In the genomic region with DNA sequence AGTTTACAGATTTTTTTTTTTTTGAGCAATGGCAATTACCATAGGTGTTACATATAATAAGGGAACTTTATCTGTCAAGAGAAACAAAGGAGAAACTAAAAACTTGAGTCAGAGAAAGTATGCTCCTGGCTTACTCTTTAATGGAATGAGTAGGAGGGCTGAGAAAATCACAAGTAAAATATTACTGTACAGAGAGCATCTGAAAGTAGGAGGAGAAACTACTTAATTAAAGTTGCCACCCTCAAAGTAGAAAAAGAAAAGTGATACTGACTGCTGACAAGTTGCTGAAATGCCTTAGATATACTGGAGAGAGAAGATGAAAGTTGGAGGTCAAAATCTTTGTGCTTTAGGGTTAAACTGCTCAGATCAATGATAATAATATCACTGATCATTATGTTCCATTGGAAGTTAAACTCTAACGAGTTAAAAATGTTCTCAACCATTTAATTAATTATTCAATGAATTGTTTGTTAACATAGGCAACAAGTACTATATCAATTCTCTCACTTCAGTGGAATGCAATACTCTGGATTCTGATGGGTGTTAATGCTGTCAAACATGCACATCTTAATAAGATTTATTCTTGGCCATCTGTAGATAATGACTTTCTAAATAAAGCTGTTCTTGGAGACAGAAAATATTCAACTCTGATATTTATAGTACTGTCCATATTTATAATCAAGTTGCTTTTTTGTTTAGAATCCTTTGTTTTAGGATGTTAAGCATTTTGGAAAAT, we compare ENCODE assay signal across 1 cellular context.
TF ChIP-seq lines count a peak whose summit lies in the region.

No MANE protein-coding gene starts in this region.

TF ChIP-seq in GM12878, 131 proteins besides CTCF, POLR2A, EP300 and RAD21 (continued from another document and continues in another):
- TF ChIP-seq, protein P1, sequence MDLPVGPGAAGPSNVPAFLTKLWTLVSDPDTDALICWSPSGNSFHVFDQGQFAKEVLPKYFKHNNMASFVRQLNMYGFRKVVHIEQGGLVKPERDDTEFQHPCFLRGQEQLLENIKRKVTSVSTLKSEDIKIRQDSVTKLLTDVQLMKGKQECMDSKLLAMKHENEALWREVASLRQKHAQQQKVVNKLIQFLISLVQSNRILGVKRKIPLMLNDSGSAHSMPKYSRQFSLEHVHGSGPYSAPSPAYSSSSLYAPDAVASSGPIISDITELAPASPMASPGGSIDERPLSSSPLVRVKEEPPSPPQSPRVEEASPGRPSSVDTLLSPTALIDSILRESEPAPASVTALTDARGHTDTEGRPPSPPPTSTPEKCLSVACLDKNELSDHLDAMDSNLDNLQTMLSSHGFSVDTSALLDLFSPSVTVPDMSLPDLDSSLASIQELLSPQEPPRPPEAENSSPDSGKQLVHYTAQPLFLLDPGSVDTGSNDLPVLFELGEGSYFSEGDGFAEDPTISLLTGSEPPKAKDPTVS (IDR thresholded peaks at IDR 0.05; ENCODE audit: low read depth, low read length), result no peak
- no peak for TF ChIP-seq CREB1 (IDR thresholded peaks at IDR 0.05; ENCODE audit: low read depth)
- TF ChIP-seq JUND (IDR thresholded peaks at IDR 0.05; ENCODE audit: low read depth, low read length), result peak; percentile 50; the same call in 1 of the 2 replicates
- TF ChIP-seq ESRRA (IDR thresholded peaks at IDR 0.05; ENCODE audit: low read length), result no peak
- peak; percentile 64; the same call in 1 of the 2 replicates for TF ChIP-seq CHD2 (IDR thresholded peaks at IDR 0.05; ENCODE audit: borderline replicate concordance, low read depth, low read length)
- TF ChIP-seq NR2C2 (IDR thresholded peaks at IDR 0.05; ENCODE audit: borderline replicate concordance, control insufficient read depth, insufficient read length, low read depth), result no peak
- TF ChIP-seq NRF1 (conservative IDR thresholded peaks at IDR 0.05; ENCODE audit: low read depth, low read length), result no peak
- TF ChIP-seq RUNX3 (IDR thresholded peaks at IDR 0.05; ENCODE audit: low read length), result no peak
- TF ChIP-seq NFXL1 (IDR thresholded peaks at IDR 0.05; ENCODE audit: borderline replicate concordance), result no peak
- no peak for TF ChIP-seq WRNIP1 (IDR thresholded peaks at IDR 0.05; ENCODE audit: borderline replicate concordance, low read depth, low read length)
- TF ChIP-seq, protein P2, sequence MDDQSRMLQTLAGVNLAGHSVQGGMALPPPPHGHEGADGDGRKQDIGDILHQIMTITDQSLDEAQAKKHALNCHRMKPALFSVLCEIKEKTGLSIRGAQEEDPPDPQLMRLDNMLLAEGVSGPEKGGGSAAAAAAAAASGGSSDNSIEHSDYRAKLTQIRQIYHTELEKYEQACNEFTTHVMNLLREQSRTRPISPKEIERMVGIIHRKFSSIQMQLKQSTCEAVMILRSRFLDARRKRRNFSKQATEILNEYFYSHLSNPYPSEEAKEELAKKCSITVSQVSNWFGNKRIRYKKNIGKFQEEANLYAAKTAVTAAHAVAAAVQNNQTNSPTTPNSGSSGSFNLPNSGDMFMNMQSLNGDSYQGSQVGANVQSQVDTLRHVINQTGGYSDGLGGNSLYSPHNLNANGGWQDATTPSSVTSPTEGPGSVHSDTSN (IDR thresholded peaks at IDR 0.05; ENCODE audit: insufficient replicate concordance, low read depth, low read length), result no peak
- peak; percentile 24; the same call in 1 of the 2 replicates for TF ChIP-seq CREM (IDR thresholded peaks at IDR 0.05; ENCODE audit: low read depth)
- no peak for TF ChIP-seq HDAC2 (IDR thresholded peaks at IDR 0.05)
- no peak for TF ChIP-seq KDM1A (IDR thresholded peaks at IDR 0.05; ENCODE audit: borderline replicate concordance)
- no peak for TF ChIP-seq SREBF1 (IDR thresholded peaks at IDR 0.05; ENCODE audit: low read length)
- TF ChIP-seq PAX8 (IDR thresholded peaks at IDR 0.05), result no peak
- TF ChIP-seq ZNF217 (IDR thresholded peaks at IDR 0.05), result no peak
- TF ChIP-seq TCF3 (IDR thresholded peaks at IDR 0.05; ENCODE audit: borderline replicate concordance, insufficient read depth, low read depth, low read length), result no peak
- no peak for TF ChIP-seq YBX1 (IDR thresholded peaks at IDR 0.05)
- TF ChIP-seq IKZF2 (IDR thresholded peaks at IDR 0.05), result peak; percentile 71 to 79; a peak in 3 of 4 replicates
- TF ChIP-seq FOXM1 (IDR thresholded peaks at IDR 0.05; ENCODE audit: low read depth, low read length), result peak; percentile 48; the same call in 1 of the 2 replicates
- TF ChIP-seq NFYA (IDR thresholded peaks at IDR 0.05; ENCODE audit: borderline replicate concordance, low read depth, low read length), result no peak
- TF ChIP-seq SP1 (IDR thresholded peaks at IDR 0.05; ENCODE audit: low read depth, low read length), result no peak
- TF ChIP-seq, protein P3, sequence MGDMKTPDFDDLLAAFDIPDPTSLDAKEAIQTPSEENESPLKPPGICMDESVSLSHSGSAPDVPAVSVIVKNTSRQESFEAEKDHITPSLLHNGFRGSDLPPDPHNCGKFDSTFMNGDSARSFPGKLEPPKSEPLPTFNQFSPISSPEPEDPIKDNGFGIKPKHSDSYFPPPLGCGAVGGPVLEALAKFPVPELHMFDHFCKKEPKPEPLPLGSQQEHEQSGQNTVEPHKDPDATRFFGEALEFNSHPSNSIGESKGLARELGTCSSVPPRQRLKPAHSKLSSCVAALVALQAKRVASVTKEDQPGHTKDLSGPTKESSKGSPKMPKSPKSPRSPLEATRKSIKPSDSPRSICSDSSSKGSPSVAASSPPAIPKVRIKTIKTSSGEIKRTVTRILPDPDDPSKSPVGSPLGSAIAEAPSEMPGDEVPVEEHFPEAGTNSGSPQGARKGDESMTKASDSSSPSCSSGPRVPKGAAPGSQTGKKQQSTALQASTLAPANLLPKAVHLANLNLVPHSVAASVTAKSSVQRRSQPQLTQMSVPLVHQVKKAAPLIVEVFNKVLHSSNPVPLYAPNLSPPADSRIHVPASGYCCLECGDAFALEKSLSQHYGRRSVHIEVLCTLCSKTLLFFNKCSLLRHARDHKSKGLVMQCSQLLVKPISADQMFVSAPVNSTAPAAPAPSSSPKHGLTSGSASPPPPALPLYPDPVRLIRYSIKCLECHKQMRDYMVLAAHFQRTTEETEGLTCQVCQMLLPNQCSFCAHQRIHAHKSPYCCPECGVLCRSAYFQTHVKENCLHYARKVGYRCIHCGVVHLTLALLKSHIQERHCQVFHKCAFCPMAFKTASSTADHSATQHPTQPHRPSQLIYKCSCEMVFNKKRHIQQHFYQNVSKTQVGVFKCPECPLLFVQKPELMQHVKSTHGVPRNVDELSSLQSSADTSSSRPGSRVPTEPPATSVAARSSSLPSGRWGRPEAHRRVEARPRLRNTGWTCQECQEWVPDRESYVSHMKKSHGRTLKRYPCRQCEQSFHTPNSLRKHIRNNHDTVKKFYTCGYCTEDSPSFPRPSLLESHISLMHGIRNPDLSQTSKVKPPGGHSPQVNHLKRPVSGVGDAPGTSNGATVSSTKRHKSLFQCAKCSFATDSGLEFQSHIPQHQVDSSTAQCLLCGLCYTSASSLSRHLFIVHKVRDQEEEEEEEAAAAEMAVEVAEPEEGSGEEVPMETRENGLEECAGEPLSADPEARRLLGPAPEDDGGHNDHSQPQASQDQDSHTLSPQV (IDR thresholded peaks at IDR 0.05), result no peak
- TF ChIP-seq HDGF (IDR thresholded peaks at IDR 0.05), result no peak
- TF ChIP-seq BACH1 (IDR thresholded peaks at IDR 0.05; ENCODE audit: borderline replicate concordance), result peak; percentile 62; the same call in 1 of the 2 replicates
- no peak for TF ChIP-seq LARP7 (IDR thresholded peaks at IDR 0.05)
- TF ChIP-seq KLF5 (IDR thresholded peaks at IDR 0.05; ENCODE audit: partially characterized antibody), result no peak
- TF ChIP-seq, protein P4, sequence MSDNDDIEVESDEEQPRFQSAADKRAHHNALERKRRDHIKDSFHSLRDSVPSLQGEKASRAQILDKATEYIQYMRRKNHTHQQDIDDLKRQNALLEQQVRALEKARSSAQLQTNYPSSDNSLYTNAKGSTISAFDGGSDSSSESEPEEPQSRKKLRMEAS (IDR thresholded peaks at IDR 0.05; ENCODE audit: low read depth, low read length), result no peak
- TF ChIP-seq, protein P5, sequence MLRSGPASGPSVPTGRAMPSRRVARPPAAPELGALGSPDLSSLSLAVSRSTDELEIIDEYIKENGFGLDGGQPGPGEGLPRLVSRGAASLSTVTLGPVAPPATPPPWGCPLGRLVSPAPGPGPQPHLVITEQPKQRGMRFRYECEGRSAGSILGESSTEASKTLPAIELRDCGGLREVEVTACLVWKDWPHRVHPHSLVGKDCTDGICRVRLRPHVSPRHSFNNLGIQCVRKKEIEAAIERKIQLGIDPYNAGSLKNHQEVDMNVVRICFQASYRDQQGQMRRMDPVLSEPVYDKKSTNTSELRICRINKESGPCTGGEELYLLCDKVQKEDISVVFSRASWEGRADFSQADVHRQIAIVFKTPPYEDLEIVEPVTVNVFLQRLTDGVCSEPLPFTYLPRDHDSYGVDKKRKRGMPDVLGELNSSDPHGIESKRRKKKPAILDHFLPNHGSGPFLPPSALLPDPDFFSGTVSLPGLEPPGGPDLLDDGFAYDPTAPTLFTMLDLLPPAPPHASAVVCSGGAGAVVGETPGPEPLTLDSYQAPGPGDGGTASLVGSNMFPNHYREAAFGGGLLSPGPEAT (IDR thresholded peaks at IDR 0.05; ENCODE audit: low read depth), result peak; percentile 68; the same call in 1 of the 2 replicates
- no peak for TF ChIP-seq SIN3A (IDR thresholded peaks at IDR 0.05; ENCODE audit: low read depth, low read length)
- TF ChIP-seq YY1 (IDR thresholded peaks at IDR 0.05; ENCODE audit: low read depth, low read length), result no peak
- no peak for TF ChIP-seq HDAC6 (IDR thresholded peaks at IDR 0.05; ENCODE audit: unreplicated experiment)
- TF ChIP-seq, protein P6, sequence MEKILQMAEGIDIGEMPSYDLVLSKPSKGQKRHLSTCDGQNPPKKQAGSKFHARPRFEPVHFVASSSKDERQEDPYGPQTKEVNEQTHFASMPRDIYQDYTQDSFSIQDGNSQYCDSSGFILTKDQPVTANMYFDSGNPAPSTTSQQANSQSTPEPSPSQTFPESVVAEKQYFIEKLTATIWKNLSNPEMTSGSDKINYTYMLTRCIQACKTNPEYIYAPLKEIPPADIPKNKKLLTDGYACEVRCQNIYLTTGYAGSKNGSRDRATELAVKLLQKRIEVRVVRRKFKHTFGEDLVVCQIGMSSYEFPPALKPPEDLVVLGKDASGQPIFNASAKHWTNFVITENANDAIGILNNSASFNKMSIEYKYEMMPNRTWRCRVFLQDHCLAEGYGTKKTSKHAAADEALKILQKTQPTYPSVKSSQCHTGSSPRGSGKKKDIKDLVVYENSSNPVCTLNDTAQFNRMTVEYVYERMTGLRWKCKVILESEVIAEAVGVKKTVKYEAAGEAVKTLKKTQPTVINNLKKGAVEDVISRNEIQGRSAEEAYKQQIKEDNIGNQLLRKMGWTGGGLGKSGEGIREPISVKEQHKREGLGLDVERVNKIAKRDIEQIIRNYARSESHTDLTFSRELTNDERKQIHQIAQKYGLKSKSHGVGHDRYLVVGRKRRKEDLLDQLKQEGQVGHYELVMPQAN (conservative IDR thresholded peaks at IDR 0.05), result no peak
- peak; percentile 54; the same call in 1 of the 2 replicates for TF ChIP-seq TBL1XR1 (IDR thresholded peaks at IDR 0.05; ENCODE audit: low read depth, low read length)
- no peak for TF ChIP-seq MYC (IDR thresholded peaks at IDR 0.05; ENCODE audit: insufficient read depth, insufficient read length, insufficient replicate concordance, low read length, severe bottlenecking)
- TF ChIP-seq ASH2L (IDR thresholded peaks at IDR 0.05; ENCODE audit: borderline replicate concordance, low read depth), result no peak
- no peak for TF ChIP-seq SIX5 (IDR thresholded peaks at IDR 0.05; ENCODE audit: low read depth, low read length, severe bottlenecking)
- TF ChIP-seq MYB (IDR thresholded peaks at IDR 0.05; ENCODE audit: borderline replicate concordance, low read depth, low read length), result no peak
- peak; percentile 50 to 68; a peak in 3 of 4 replicates for TF ChIP-seq BHLHE40 (IDR thresholded peaks at IDR 0.05; ENCODE audit: borderline replicate concordance in 1 of 2, low read depth in 2 of 2, low read length in 1 of 2)
- TF ChIP-seq EZH2 (IDR thresholded peaks at IDR 0.05; ENCODE audit: borderline replicate concordance, control insufficient read depth, low read depth, low read length), result no peak
- TF ChIP-seq MXI1 (IDR thresholded peaks at IDR 0.05; ENCODE audit: low read depth, low read length), result peak; percentile 43; the same call in 1 of the 2 replicates
- TF ChIP-seq, protein P7, sequence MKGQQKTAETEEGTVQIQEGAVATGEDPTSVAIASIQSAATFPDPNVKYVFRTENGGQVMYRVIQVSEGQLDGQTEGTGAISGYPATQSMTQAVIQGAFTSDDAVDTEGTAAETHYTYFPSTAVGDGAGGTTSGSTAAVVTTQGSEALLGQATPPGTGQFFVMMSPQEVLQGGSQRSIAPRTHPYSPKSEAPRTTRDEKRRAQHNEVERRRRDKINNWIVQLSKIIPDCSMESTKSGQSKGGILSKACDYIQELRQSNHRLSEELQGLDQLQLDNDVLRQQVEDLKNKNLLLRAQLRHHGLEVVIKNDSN (IDR thresholded peaks at IDR 0.05; ENCODE audit: borderline replicate concordance, extremely low read length, insufficient read depth, low read depth, low read length), result no peak
- 0 out of 2 replicates have a peak, but pooled peaks have one; percentile 27 for TF ChIP-seq PAX5 (IDR thresholded peaks at IDR 0.05; ENCODE audit: borderline replicate concordance, low read depth, low read length)
- TF ChIP-seq RELA (IDR thresholded peaks at IDR 0.05; ENCODE audit: borderline replicate concordance, partially characterized antibody), result no peak
- no peak for TF ChIP-seq CHD4 (IDR thresholded peaks at IDR 0.05)
- TF ChIP-seq ZNF274 (IDR thresholded peaks at IDR 0.05; ENCODE audit: insufficient read depth, insufficient read length), result no peak
- TF ChIP-seq TCF7 (IDR thresholded peaks at IDR 0.05; ENCODE audit: borderline replicate concordance), result no peak
- no peak for TF ChIP-seq ETV6 (conservative IDR thresholded peaks at IDR 0.05 in 1 of 2, IDR thresholded peaks at IDR 0.05 in 1 of 2; ENCODE audit: borderline replicate concordance in 1 of 2, low read depth in 1 of 2)
- TF ChIP-seq ATF7 (IDR thresholded peaks at IDR 0.05; ENCODE audit: low read depth), result peak; percentile 80; the same call in 1 of the 2 replicates
- TF ChIP-seq RCOR1 (conservative IDR thresholded peaks at IDR 0.05; ENCODE audit: low read depth, low read length), result no peak
- no peak for TF ChIP-seq TAF1 (IDR thresholded peaks at IDR 0.05; ENCODE audit: borderline replicate concordance, low read depth, low read length)
- TF ChIP-seq, protein P8, sequence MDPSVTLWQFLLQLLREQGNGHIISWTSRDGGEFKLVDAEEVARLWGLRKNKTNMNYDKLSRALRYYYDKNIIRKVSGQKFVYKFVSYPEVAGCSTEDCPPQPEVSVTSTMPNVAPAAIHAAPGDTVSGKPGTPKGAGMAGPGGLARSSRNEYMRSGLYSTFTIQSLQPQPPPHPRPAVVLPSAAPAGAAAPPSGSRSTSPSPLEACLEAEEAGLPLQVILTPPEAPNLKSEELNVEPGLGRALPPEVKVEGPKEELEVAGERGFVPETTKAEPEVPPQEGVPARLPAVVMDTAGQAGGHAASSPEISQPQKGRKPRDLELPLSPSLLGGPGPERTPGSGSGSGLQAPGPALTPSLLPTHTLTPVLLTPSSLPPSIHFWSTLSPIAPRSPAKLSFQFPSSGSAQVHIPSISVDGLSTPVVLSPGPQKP (IDR thresholded peaks at IDR 0.05; ENCODE audit: low read depth, low read length), result no peak
- no peak for TF ChIP-seq EED (IDR thresholded peaks at IDR 0.05; ENCODE audit: low read depth)
- TF ChIP-seq TARDBP (IDR thresholded peaks at IDR 0.05; ENCODE audit: borderline replicate concordance), result no peak
- peak; percentile 54; the same call in 1 of the 2 replicates for TF ChIP-seq NFIC (IDR thresholded peaks at IDR 0.05; ENCODE audit: low read depth, low read length)
- TF ChIP-seq SPI1 (IDR thresholded peaks at IDR 0.05; ENCODE audit: borderline replicate concordance, insufficient read depth, low read depth, low read length), result no peak
- no peak for TF ChIP-seq IRF4 (IDR thresholded peaks at IDR 0.05; ENCODE audit: low read depth, low read length)
- no peak for TF ChIP-seq ZBED1 (IDR thresholded peaks at IDR 0.05; ENCODE audit: borderline replicate concordance)
